1 cellular context compared by ENCODE assay signal in the genomic region with DNA sequence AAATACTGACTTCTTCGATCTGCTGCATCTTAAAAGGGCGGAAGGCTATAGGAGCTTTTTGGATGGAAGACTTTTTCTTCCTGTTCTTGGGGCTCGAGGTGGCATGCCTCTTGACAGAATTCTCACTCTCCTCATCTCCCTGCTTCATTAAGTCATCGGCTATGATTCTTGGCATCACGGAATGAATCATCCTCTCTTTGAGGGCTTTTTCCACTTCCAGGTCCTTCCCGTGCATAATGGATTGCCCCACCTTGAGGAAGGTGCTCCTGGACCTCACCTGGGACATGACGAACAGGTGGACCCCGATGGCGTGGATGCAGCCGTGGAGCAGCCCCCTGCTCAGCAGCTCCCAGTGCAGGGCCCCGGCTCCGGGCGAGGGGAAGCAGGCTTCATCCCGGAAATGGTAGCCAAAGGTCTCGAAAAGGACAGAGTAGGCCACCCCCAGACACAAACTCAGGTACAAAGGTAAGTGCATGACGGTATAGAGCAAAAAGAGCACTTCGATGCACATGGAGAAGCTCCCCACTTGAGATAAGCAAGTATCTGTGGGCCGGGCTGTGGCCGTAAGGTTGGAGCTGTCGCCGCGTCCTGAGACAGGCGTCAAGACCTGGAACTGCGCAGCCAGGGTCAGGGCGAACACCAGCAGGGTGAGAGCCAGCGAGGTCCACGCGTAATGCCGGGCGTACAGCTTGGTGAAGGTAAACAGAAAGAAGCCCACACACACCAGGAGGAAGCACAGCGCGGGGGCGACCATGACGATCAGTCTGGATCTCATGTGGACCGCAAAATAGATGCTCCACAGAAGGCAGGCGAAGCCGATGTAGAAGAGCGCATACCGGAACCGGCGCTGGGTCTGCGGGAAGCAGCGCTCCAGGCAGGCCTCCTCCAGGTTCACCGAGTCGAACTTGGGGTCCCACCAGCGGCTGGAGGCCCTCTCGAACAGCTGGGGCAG.
TF ChIP-seq lines count a peak whose summit lies in the region.

No MANE protein-coding gene starts in this region.

TF ChIP-seq in HepG2, 621 proteins besides CTCF, POLR2A, EP300 and RAD21 (continued from another document and continues in another):
- TF ChIP-seq, protein P1, sequence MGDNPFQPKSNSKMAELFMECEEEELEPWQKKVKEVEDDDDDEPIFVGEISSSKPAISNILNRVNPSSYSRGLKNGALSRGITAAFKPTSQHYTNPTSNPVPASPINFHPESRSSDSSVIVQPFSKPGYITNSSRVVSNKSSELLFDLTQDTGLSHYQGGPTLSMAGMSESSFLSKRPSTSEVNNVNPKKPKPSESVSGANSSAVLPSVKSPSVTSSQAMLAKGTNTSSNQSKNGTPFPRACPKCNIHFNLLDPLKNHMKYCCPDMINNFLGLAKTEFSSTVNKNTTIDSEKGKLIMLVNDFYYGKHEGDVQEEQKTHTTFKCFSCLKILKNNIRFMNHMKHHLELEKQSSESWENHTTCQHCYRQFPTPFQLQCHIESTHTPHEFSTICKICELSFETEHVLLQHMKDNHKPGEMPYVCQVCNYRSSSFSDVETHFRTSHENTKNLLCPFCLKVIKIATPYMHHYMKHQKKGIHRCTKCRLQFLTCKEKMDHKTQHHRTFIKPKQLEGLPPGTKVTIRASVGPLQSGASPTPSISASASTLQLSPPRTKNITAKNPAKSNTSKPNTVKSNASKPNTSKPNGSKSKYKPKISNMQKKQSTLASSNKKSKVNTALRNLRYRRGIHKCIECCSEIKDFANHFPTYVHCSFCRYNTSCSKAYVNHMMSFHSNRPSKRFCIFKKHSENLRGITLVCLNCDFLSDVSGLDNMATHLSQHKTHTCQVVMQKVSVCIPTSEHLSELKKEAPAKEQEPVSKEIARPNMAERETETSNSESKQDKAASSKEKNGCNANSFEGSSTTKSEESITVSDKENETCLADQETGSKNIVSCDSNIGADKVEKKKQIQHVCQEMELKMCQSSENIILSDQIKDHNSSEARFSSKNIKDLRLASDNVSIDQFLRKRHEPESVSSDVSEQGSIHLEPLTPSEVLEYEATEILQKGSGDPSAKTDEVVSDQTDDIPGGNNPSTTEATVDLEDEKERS (CRISPR knock-in tag; IDR thresholded peaks at IDR 0.05): 0 out of 2 replicates have a peak, but pooled peaks have one; percentile 64
- no peak for TF ChIP-seq HNRNPK (IDR thresholded peaks at IDR 0.05; ENCODE audit: low read depth, low read length, poor library complexity, severe bottlenecking)
- TF ChIP-seq RELA (CRISPR knock-in tag; IDR thresholded peaks at IDR 0.05): no peak
- TF ChIP-seq, protein P2, sequence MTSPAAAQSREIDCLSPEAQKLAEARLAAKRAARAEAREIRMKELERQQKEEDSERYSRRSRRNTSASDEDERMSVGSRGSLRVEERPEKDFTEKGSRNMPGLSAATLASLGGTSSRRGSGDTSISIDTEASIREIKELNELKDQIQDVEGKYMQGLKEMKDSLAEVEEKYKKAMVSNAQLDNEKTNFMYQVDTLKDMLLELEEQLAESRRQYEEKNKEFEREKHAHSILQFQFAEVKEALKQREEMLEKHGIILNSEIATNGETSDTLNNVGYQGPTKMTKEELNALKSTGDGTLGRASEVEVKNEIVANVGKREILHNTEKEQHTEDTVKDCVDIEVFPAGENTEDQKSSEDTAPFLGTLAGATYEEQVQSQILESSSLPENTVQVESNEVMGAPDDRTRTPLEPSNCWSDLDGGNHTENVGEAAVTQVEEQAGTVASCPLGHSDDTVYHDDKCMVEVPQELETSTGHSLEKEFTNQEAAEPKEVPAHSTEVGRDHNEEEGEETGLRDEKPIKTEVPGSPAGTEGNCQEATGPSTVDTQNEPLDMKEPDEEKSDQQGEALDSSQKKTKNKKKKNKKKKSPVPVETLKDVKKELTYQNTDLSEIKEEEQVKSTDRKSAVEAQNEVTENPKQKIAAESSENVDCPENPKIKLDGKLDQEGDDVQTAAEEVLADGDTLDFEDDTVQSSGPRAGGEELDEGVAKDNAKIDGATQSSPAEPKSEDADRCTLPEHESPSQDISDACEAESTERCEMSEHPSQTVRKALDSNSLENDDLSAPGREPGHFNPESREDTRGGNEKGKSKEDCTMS (CRISPR knock-in tag; conservative IDR thresholded peaks at IDR 0.05): no peak
- TF ChIP-seq AGO2 (optimal IDR thresholded peaks at IDR 0.05; ENCODE audit: low read depth, low read length): no peak
- TF ChIP-seq, protein P3, sequence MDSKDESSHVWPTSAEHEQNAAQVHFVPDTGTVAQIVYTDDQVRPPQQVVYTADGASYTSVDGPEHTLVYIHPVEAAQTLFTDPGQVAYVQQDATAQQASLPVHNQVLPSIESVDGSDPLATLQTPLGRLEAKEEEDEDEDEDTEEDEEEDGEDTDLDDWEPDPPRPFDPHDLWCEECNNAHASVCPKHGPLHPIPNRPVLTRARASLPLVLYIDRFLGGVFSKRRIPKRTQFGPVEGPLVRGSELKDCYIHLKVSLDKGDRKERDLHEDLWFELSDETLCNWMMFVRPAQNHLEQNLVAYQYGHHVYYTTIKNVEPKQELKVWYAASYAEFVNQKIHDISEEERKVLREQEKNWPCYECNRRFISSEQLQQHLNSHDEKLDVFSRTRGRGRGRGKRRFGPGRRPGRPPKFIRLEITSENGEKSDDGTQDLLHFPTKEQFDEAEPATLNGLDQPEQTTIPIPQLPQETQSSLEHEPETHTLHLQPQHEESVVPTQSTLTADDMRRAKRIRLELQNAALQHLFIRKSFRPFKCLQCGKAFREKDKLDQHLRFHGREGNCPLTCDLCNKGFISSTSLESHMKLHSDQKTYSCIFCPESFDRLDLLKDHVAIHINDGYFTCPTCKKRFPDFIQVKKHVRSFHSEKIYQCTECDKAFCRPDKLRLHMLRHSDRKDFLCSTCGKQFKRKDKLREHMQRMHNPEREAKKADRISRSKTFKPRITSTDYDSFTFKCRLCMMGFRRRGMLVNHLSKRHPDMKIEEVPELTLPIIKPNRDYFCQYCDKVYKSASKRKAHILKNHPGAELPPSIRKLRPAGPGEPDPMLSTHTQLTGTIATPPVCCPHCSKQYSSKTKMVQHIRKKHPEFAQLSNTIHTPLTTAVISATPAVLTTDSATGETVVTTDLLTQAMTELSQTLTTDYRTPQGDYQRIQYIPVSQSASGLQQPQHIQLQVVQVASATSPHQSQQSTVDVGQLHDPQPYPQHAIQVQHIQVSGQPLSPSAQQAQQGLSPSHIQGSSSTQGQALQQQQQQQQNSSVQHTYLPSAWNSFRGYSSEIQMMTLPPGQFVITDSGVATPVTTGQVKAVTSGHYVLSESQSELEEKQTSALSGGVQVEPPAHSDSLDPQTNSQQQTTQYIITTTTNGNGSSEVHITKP (CRISPR knock-in tag; IDR thresholded peaks at IDR 0.05; ENCODE audit: low read depth): 0 out of 2 replicates have a peak, but pooled peaks have one; percentile 1
- no peak for TF ChIP-seq ONECUT2 (CRISPR knock-in tag; IDR thresholded peaks at IDR 0.05)
- TF ChIP-seq, protein P4, sequence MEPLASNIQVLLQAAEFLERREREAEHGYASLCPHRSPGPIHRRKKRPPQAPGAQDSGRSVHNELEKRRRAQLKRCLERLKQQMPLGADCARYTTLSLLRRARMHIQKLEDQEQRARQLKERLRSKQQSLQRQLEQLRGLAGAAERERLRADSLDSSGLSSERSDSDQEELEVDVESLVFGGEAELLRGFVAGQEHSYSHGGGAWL (CRISPR knock-in tag; IDR thresholded peaks at IDR 0.05): no peak
- TF ChIP-seq, protein P5, sequence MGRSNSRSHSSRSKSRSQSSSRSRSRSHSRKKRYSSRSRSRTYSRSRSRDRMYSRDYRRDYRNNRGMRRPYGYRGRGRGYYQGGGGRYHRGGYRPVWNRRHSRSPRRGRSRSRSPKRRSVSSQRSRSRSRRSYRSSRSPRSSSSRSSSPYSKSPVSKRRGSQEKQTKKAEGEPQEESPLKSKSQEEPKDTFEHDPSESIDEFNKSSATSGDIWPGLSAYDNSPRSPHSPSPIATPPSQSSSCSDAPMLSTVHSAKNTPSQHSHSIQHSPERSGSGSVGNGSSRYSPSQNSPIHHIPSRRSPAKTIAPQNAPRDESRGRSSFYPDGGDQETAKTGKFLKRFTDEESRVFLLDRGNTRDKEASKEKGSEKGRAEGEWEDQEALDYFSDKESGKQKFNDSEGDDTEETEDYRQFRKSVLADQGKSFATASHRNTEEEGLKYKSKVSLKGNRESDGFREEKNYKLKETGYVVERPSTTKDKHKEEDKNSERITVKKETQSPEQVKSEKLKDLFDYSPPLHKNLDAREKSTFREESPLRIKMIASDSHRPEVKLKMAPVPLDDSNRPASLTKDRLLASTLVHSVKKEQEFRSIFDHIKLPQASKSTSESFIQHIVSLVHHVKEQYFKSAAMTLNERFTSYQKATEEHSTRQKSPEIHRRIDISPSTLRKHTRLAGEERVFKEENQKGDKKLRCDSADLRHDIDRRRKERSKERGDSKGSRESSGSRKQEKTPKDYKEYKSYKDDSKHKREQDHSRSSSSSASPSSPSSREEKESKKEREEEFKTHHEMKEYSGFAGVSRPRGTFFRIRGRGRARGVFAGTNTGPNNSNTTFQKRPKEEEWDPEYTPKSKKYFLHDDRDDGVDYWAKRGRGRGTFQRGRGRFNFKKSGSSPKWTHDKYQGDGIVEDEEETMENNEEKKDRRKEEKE (IDR thresholded peaks at IDR 0.05): no peak
- no peak; the same call in 1 of the 2 replicates for TF ChIP-seq ZMYM3 (CRISPR knock-in tag; IDR thresholded peaks at IDR 0.05)
- TF ChIP-seq CHCHD3 (CRISPR knock-in tag; IDR thresholded peaks at IDR 0.05): no peak
- TF ChIP-seq, protein P6, sequence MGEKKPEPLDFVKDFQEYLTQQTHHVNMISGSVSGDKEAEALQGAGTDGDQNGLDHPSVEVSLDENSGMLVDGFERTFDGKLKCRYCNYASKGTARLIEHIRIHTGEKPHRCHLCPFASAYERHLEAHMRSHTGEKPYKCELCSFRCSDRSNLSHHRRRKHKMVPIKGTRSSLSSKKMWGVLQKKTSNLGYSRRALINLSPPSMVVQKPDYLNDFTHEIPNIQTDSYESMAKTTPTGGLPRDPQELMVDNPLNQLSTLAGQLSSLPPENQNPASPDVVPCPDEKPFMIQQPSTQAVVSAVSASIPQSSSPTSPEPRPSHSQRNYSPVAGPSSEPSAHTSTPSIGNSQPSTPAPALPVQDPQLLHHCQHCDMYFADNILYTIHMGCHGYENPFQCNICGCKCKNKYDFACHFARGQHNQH (CRISPR knock-in tag; IDR thresholded peaks at IDR 0.05): no peak
- TF ChIP-seq PRMT3 (CRISPR knock-in tag; IDR thresholded peaks at IDR 0.05; ENCODE audit: borderline replicate concordance, low read depth): no peak
- no peak for TF ChIP-seq ZNF616 (CRISPR knock-in tag; IDR thresholded peaks at IDR 0.05; ENCODE audit: low read depth)
- TF ChIP-seq TCF12 (IDR thresholded peaks at IDR 0.05): no peak
- TF ChIP-seq TCF12 (CRISPR knock-in tag; IDR thresholded peaks at IDR 0.05): no peak
- TF ChIP-seq ZFP90 (CRISPR knock-in tag; IDR thresholded peaks at IDR 0.05; ENCODE audit: borderline replicate concordance): no peak
- no peak for TF ChIP-seq NR2C2 (CRISPR knock-in tag; IDR thresholded peaks at IDR 0.05; ENCODE audit: borderline replicate concordance)
- TF ChIP-seq, protein P7, sequence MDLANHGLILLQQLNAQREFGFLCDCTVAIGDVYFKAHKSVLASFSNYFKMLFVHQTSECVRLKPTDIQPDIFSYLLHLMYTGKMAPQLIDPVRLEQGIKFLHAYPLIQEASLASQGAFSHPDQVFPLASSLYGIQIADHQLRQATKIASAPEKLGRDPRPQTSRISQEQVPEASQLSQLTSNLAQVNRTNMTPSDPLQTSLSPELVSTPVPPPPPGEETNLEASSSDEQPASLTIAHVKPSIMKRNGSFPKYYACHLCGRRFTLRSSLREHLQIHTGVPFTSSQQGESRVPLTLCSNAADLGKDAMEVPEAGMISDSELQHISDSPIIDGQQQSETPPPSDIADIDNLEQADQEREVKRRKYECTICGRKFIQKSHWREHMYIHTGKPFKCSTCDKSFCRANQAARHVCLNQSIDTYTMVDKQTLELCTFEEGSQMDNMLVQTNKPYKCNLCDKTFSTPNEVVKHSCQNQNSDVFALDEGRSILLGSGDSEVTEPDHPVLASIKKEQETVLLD (CRISPR knock-in tag; IDR thresholded peaks at IDR 0.05; ENCODE audit: low read depth): no peak
- TF ChIP-seq DPF2 (CRISPR knock-in tag; IDR thresholded peaks at IDR 0.05; ENCODE audit: borderline replicate concordance, low read depth): no peak
- TF ChIP-seq, protein P8, sequence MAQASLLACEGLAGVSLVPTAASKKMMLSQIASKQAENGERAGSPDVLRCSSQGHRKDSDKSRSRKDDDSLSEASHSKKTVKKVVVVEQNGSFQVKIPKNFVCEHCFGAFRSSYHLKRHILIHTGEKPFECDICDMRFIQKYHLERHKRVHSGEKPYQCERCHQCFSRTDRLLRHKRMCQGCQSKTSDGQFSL (CRISPR knock-in tag; IDR thresholded peaks at IDR 0.05): no peak
- TF ChIP-seq KMT2A (CRISPR knock-in tag; IDR thresholded peaks at IDR 0.05): peak; percentile 25; the same call in 1 of the 2 replicates
- no peak for TF ChIP-seq ZNF619 (CRISPR knock-in tag; IDR thresholded peaks at IDR 0.05)
- TF ChIP-seq RBM22 (optimal IDR thresholded peaks at IDR 0.05; ENCODE audit: low read length): no peak
- TF ChIP-seq TAF1 (CRISPR knock-in tag; IDR thresholded peaks at IDR 0.05): peak; percentile 29; the same call in 1 of the 2 replicates
- TF ChIP-seq ZNF746 (CRISPR knock-in tag; IDR thresholded peaks at IDR 0.05): no peak
- no peak for TF ChIP-seq GFI1 (CRISPR knock-in tag; IDR thresholded peaks at IDR 0.05; ENCODE audit: borderline replicate concordance)
- no peak for TF ChIP-seq PAWR (CRISPR knock-in tag; IDR thresholded peaks at IDR 0.05; ENCODE audit: borderline replicate concordance)
- no peak for TF ChIP-seq ZFY (CRISPR knock-in tag; IDR thresholded peaks at IDR 0.05)
- TF ChIP-seq, protein P9, sequence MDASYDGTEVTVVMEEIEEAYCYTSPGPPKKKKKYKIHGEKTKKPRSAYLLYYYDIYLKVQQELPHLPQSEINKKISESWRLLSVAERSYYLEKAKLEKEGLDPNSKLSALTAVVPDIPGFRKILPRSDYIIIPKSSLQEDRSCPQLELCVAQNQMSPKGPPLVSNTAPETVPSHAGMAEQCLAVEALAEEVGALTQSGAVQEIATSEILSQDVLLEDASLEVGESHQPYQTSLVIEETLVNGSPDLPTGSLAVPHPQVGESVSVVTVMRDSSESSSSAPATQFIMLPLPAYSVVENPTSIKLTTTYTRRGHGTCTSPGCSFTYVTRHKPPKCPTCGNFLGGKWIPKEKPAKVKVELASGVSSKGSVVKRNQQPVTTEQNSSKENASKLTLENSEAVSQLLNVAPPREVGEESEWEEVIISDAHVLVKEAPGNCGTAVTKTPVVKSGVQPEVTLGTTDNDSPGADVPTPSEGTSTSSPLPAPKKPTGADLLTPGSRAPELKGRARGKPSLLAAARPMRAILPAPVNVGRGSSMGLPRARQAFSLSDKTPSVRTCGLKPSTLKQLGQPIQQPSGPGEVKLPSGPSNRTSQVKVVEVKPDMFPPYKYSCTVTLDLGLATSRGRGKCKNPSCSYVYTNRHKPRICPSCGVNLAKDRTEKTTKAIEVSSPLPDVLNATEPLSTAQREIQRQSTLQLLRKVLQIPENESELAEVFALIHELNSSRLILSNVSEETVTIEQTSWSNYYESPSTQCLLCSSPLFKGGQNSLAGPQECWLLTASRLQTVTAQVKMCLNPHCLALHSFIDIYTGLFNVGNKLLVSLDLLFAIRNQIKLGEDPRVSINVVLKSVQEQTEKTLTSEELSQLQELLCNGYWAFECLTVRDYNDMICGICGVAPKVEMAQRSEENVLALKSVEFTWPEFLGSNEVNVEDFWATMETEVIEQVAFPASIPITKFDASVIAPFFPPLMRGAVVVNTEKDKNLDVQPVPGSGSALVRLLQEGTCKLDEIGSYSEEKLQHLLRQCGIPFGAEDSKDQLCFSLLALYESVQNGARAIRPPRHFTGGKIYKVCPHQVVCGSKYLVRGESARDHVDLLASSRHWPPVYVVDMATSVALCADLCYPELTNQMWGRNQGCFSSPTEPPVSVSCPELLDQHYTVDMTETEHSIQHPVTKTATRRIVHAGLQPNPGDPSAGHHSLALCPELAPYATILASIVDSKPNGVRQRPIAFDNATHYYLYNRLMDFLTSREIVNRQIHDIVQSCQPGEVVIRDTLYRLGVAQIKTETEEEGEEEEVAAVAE (CRISPR knock-in tag; IDR thresholded peaks at IDR 0.05; ENCODE audit: borderline replicate concordance): peak; percentile 23; the same call in 1 of the 2 replicates
- no peak for TF ChIP-seq ZNF234 (CRISPR knock-in tag; conservative IDR thresholded peaks at IDR 0.05)
- TF ChIP-seq KDM5B (CRISPR knock-in tag; IDR thresholded peaks at IDR 0.05; ENCODE audit: borderline replicate concordance): 0 out of 2 replicates have a peak, but pooled peaks have one; percentile 49
- no peak for TF ChIP-seq PPARG (CRISPR knock-in tag; conservative IDR thresholded peaks at IDR 0.05)
